Comparison of ENCODE assay signal across 8 cellular contexts in genomic region chr3:23915537-23916108, GRCh38. TPM values are rescaled to one million over a fixed set of nuclear protein-coding genes. Genes with fewer than 3 reads are reported as not detected.
DNase-seq lines count a peak whose midpoint lies in the region; ATAC-seq and TF ChIP-seq lines count a peak whose summit lies in the region.

No MANE protein-coding gene starts in this region.

- H3K36me3 ChIP-seq in PC-3 (ENCODE audit: low read depth, low read length) (peaks cover 30% of the 10 kb centered on the region), neuron (ENCODE audit: insufficient read depth, low read length) (peaks cover 25% of the 10 kb centered on the region)
- H3K36me3 ChIP-seq in effector memory CD4-positive, alpha-beta T cell (ENCODE audit: control insufficient read depth, insufficient read depth, low read length) = peaks cover 17% of the 10 kb centered on the region

- peak overlapping the region; percentile 95 for H3K9ac ChIP-seq in PC-3 (ENCODE audit: low read length)

- CTCF ChIA-PET in PC-3 (lab: Charles Lee) = interaction anchor here (0.7 to 1.2 kb wide), 2 partner anchors 27 to 106 kb away, joined by 3 to 6 read pairs; no protein-coding TSS in a partner anchor

- H3K4me2 ChIP-seq in PC-3 (ENCODE audit: low read length) = peak overlapping the region; percentile 95

- H3K79me2 ChIP-seq in PC-3 (ENCODE audit: low read length) = peaks cover 71% of the 10 kb centered on the region

- intact Hi-C loops in PC-3 (cut with micrococcal nuclease) = loop anchor here (2.0 to 5.0 kb wide), 2 partner anchors 29 to 42 kb away; partner anchors contain the start of gene NR1D2

- H3K27me3 ChIP-seq in PC-3 (ENCODE audit: low read length) (no peaks in the 10 kb centered on the region), neuron (ENCODE audit: insufficient read depth, low read length) (no peaks in the 10 kb centered on the region)
- H3K27me3 ChIP-seq in effector memory CD4-positive, alpha-beta T cell (replicated peaks; ENCODE audit: control insufficient read depth, insufficient read depth, low read length, poor library complexity, severe bottlenecking) = no peaks in the 10 kb centered on the region

- peaks cover 2% of the 10 kb centered on the region for H3F3A ChIP-seq in PC-3 (ENCODE audit: low read length, unreplicated experiment)

- H3K9me2 ChIP-seq in PC-3 (replicated peaks; ENCODE audit: low read length) = no peaks in the 10 kb centered on the region

- H2AFZ ChIP-seq in PC-3 (ENCODE audit: low read length) = peak overlapping the region; percentile 84; the same call in 1 of the 2 replicates
- H2AFZ ChIP-seq in neuron (ENCODE audit: low read depth, low read length) = peak overlapping the region; percentile 82

- H3K4me1 ChIP-seq in PC-3 (ENCODE audit: insufficient read depth, low read length) (peaks cover 32% of the 10 kb centered on the region), neuron (ENCODE audit: insufficient read depth, low read length) (peaks cover 30% of the 10 kb centered on the region)
- H3K4me1 ChIP-seq in effector memory CD4-positive, alpha-beta T cell (ENCODE audit: control insufficient read depth, insufficient read depth, low read length, poor library complexity, severe bottlenecking) = peaks cover 12% of the 10 kb centered on the region

- no TSS peak for BruUV-seq in PC-3 (replicated peaks; lab: Mats Ljungman, UMichigan)

- no peak for ATAC-seq in PC-3

- H4K20me1 ChIP-seq in PC-3 (ENCODE audit: low read length) = peaks cover 36% of the 10 kb centered on the region

- no peak for TF ChIP-seq CTCF in PC-3 (conservative IDR thresholded peaks at IDR 0.05; ENCODE audit: low read depth, low read length)

- peak; percentile 9 to 17 for DNase-seq in NOMO-1 (lab: John Stamatoyannopoulos, UW; ENCODE audit: unreplicated experiment in 2 of 2)
- DNase-seq in NOMO-1 treated with dmso at 0.1 percent for 144 hours (lab: John Stamatoyannopoulos, UW; ENCODE audit: unreplicated experiment) = no peak
- no peak for DNase-seq in PC-3
- DNase-seq in effector memory CD4-positive, alpha-beta T cell = no peak
- DNase-seq in NCI-H526 (lab: John Stamatoyannopoulos, UW) = no peak
- DNase-seq in SW 1271 (lab: John Stamatoyannopoulos, UW) = no peak
- no peak for DNase-seq in activated gamma-delta T cell (lab: John Stamatoyannopoulos, UW)

- H3K27ac ChIP-seq in PC-3 (ENCODE audit: low read length) = no peak overlapping the region
- no peak overlapping the region for H3K27ac ChIP-seq in effector memory CD4-positive, alpha-beta T cell (ENCODE audit: insufficient read depth, low read length, poor library complexity, severe bottlenecking)

- H3K4me3 ChIP-seq in PC-3 (ENCODE audit: low read length) = peak overlapping the region; percentile 91
- peak overlapping the region; percentile 96 for H3K4me3 ChIP-seq in effector memory CD4-positive, alpha-beta T cell (ENCODE audit: insufficient read depth, low read depth, low read length, poor library complexity, severe bottlenecking)
- H3K4me3 ChIP-seq in neuron (ENCODE audit: low read length) = peak overlapping the region; percentile 86

- H3K9me3 ChIP-seq in PC-3 (ENCODE audit: low read length) (no peaks in the 10 kb centered on the region), neuron (ENCODE audit: low read length) (no peaks in the 10 kb centered on the region)
- no peaks in the 10 kb centered on the region for H3K9me3 ChIP-seq in effector memory CD4-positive, alpha-beta T cell (ENCODE audit: control insufficient read depth, low read length)

- POLR2A ChIA-PET in PC-3 (lab: Charles Lee; ENCODE audit: unreplicated experiment) = no interaction called here

RNA-seq across cellular contexts. Expression of gene NKIRAS1, which starts 1.2 kb away (rescaled TPM):
- 12.7 and 14.9 TPM in 2 replicates for total RNA-seq in PC-3 (2014; rRNA removed)

RNA-seq across cellular contexts. Expression of gene RPL15, which starts 1.3 kb away (rescaled TPM):
- total RNA-seq in PC-3 (2014; rRNA removed) = 1,500 and 1,904 TPM in 2 replicates

RNA-seq across cellular contexts. Expression of gene NR1D2, which starts 29.5 kb away (rescaled TPM):
- 24.7 and 24.8 TPM in 2 replicates for total RNA-seq in PC-3 (2014; rRNA removed)

Comparison
In these comparisons a context has a peak if more than half of its experiments do, and no peak if none do; other contexts are left out.
1. DNase-seq: peak in NOMO-1 (2 of 2); none in NOMO-1 treated with dmso at 0.1 percent for 144 hours (single experiment), PC-3 (single experiment), effector memory CD4-positive, alpha-beta T cell (0 of 3), NCI-H526 (0 of 2), SW 1271 (0 of 2) and activated gamma-delta T cell (single experiment).
2. Peak in every context shown above with its lines, with median percentiles within 50 percentile points of each other: H3K4me3 ChIP-seq.